In genomic region chr11:11845066-11845465, GRCh38 we compare ENCODE assay signal across 9 cellular contexts. TPM values are rescaled to one million over a fixed set of nuclear protein-coding genes. Genes with fewer than 3 reads are reported as not detected.
A peak's percentile ranks its signal among the peaks of the same experiment; 100 is the strongest.
DNase-seq lines count a peak whose midpoint lies in the region; ATAC-seq, FAIRE-seq and TF ChIP-seq lines count a peak whose summit lies in the region.
"Had no signal": no experiment of that assay in that cellular context is flagged by ENCODE, and none has a peak within 500 bp of the region (broad histone marks: within the 10 kb centered on the region; RNA-seq: fewer than 3 reads in every experiment).

No MANE protein-coding gene starts in this region.

- no peaks in the 10 kb centered on the region for H3K9me3 Mint-ChIP-seq in memory B cell

- no peaks in the 10 kb centered on the region for H3K27me3 ChIP-seq in right atrium auricular region
- H3K27me3 ChIP-seq: SJSA1 had no signal

- peak overlapping the region; percentile 64 for H3K27ac Mint-ChIP-seq in memory B cell

- no peak for ATAC-seq in memory B cell (ENCODE audit: low read depth)
- no peak for ATAC-seq in HG03342 (IDR thresholded peaks at IDR 0.05; ENCODE audit: unreplicated experiment)

- no peak overlapping the region for H3K4me3 ChIP-seq in right atrium auricular region
- H3K4me3 ChIP-seq: SJSA1 had no signal

- H3K4me3 Mint-ChIP-seq in memory B cell, result no peak overlapping the region

- H3K36me3 ChIP-seq in right atrium auricular region, result no peaks in the 10 kb centered on the region

- peaks cover 36% of the 10 kb centered on the region for H3K4me1 Mint-ChIP-seq in memory B cell

- intact Hi-C loops in cardiac septum (cut with DNase I), result no loop called here

- H3K36me3 Mint-ChIP-seq in memory B cell, result no peaks in the 10 kb centered on the region

- no peaks in the 10 kb centered on the region for H3K9me3 ChIP-seq in right atrium auricular region
- H3K9me3 ChIP-seq: SJSA1 had no signal

- H3K4me1 ChIP-seq in right atrium auricular region, result peaks cover 0 to 72% of the 10 kb centered on the region in 2 donors

- FAIRE-seq in HTR-8/SVneo (lab: Jason Lieb, UNC), result no peak

- H3K27ac ChIP-seq in right atrium auricular region (peak overlapping the region; percentile 99), VCaP (peak overlapping the region; percentile 99)
- H3K27ac ChIP-seq: SJSA1 had no signal

- no peaks in the 10 kb centered on the region for H3K27me3 Mint-ChIP-seq in memory B cell

- DNase-seq in right atrium auricular region (ENCODE audit: low spot score) (no peak), cardiac septum (ENCODE audit: low spot score) (no peak), memory B cell (ENCODE audit: low spot score in 2 of 2) (no peak), GM19238 (ENCODE audit: insufficient read length, low spot score) (no peak), HTR-8/SVneo (ENCODE audit: insufficient read length, low spot score) (no peak)
- DNase-seq in stimulated activated CD4-positive, alpha-beta T cell treated with anti-CD3 and anti-CD28 coated beads, Interleukin-15, amount 100 ng/mL, for 24 hours, result no peak

- TF ChIP-seq CTCF in right atrium auricular region (IDR thresholded peaks at IDR 0.05), result no peak
- no peak for TF ChIP-seq CTCF in VCaP (conservative IDR thresholded peaks at IDR 0.05)

RNA-seq across cellular contexts. Expression of gene USP47, which starts 3.3 kb away (rescaled TPM):
- 10 to 100 TPM; 58.7 to 61.3 TPM for total RNA-seq in right atrium auricular region
- total RNA-seq in cardiac septum, result 61.6 TPM
